In the genomic region with DNA sequence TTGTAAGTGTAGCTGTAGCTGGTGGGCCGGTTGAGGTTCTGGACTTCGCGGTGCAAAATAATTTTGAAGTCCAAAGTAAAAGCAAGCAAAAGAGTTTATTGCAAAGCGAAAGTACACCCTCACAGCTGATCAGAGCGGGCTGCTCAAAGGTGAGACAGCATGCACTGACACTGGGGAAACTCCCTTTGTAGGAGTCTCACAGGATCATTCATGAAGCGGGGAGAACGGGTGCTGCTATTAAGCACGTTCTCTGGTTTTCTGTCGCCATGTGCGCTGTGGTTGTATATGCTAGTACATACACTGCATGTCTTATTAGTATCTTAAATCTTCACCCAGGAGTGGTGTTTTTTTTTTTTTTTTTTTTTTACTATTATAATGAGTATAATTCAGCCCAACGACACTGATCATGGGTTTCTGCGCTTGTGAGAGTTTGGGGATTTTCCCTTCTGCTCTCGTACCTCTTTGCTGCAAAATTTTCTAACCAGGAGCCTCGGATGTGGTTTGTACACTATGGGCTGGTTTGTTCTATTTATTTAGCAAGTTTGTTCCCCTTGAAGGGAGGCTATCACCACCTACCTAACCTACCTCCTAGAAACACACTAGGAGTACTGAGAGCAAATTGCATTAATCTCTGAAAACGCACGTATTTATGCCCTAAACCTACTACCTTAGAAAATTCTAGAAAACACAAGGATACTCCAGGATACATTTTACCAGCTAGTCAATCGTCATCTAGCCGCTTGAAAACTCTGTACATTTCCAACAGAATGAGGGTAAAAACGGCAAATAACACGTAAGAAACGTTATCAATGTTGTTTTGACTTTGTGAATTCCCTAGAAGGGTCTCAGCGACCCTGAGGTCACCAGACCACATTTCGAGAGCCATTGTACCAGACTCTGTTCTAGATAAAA, we compare ENCODE assay signal across 8 cellular contexts. TPM values are rescaled to one million over a fixed set of nuclear protein-coding genes. Genes with fewer than 3 reads are reported as not detected.
DNase-seq lines count a peak whose midpoint lies in the region; ATAC-seq and TF ChIP-seq lines count a peak whose summit lies in the region.

No MANE protein-coding gene starts in this region.

- H3K27ac Mint-ChIP-seq in activated CD4-positive, alpha-beta T cell treated with anti-CD3 and anti-CD28 coated beads, Interleukin-2, amount 10 ng/mL, durations not matched to agents 24 days and 14 days, result peak overlapping the region; percentile 97
- H3K27ac Mint-ChIP-seq in dendritic cell treated with granulocyte-macrophage colony-stimulating factor and Interleukin-4, amounts not matched to agents 40 ng/mL and 50 ng/mL, for 4 days, result peak overlapping the region; percentile 97
- H3K27ac Mint-ChIP-seq in naive thymus-derived CD4-positive, alpha-beta T cell, result peak overlapping the region; percentile 93 to 99 (median 98)

- peaks cover 8% of the 10 kb centered on the region; the same call in 1 of the 2 replicates for H3K27me3 ChIP-seq in HUES48 (ENCODE audit: control insufficient read depth, insufficient read depth, low read length)
- no peaks in the 10 kb centered on the region for H3K27me3 ChIP-seq in naive thymus-derived CD4-positive, alpha-beta T cell (ENCODE audit: control insufficient read depth in 2 of 2, insufficient read depth in 2 of 2, low read length in 2 of 2)

- peaks cover 12% of the 10 kb centered on the region for H3K36me3 Mint-ChIP-seq in activated CD4-positive, alpha-beta T cell treated with anti-CD3 and anti-CD28 coated beads, Interleukin-2, amount 10 ng/mL, durations not matched to agents 24 days and 14 days (ENCODE audit: low read depth)
- peaks cover 8% of the 10 kb centered on the region for H3K36me3 Mint-ChIP-seq in dendritic cell treated with granulocyte-macrophage colony-stimulating factor and Interleukin-4, amounts not matched to agents 40 ng/mL and 50 ng/mL, for 4 days (ENCODE audit: low read depth)
- peaks cover 0 to 7% (median 4%) of the 10 kb centered on the region in 5 donors for H3K36me3 Mint-ChIP-seq in naive thymus-derived CD4-positive, alpha-beta T cell

- H3K4me1 Mint-ChIP-seq in activated CD4-positive, alpha-beta T cell treated with anti-CD3 and anti-CD28 coated beads, Interleukin-2, amount 10 ng/mL, durations not matched to agents 24 days and 14 days, result peaks cover 19% of the 10 kb centered on the region
- H3K4me1 Mint-ChIP-seq in dendritic cell treated with granulocyte-macrophage colony-stimulating factor and Interleukin-4, amounts not matched to agents 40 ng/mL and 50 ng/mL, for 4 days (ENCODE audit: low read depth), result peaks cover 20% of the 10 kb centered on the region
- peaks cover 19 to 32% (median 29%) of the 10 kb centered on the region in 7 donors for H3K4me1 Mint-ChIP-seq in naive thymus-derived CD4-positive, alpha-beta T cell

- H3K27me3 Mint-ChIP-seq in activated CD4-positive, alpha-beta T cell treated with anti-CD3 and anti-CD28 coated beads, Interleukin-2, amount 10 ng/mL, durations not matched to agents 24 days and 14 days, result no peaks in the 10 kb centered on the region
- no peaks in the 10 kb centered on the region for H3K27me3 Mint-ChIP-seq in dendritic cell treated with granulocyte-macrophage colony-stimulating factor and Interleukin-4, amounts not matched to agents 40 ng/mL and 50 ng/mL, for 4 days
- H3K27me3 Mint-ChIP-seq in naive thymus-derived CD4-positive, alpha-beta T cell, result no peaks in the 10 kb centered on the region

- H3K4me3 Mint-ChIP-seq in activated CD4-positive, alpha-beta T cell treated with anti-CD3 and anti-CD28 coated beads, Interleukin-2, amount 10 ng/mL, durations not matched to agents 24 days and 14 days, result peak overlapping the region; percentile 87
- H3K4me3 Mint-ChIP-seq in dendritic cell treated with granulocyte-macrophage colony-stimulating factor and Interleukin-4, amounts not matched to agents 40 ng/mL and 50 ng/mL, for 4 days, result peak overlapping the region; percentile 92
- peak overlapping the region; percentile 89 to 99 (median 96) for H3K4me3 Mint-ChIP-seq in naive thymus-derived CD4-positive, alpha-beta T cell

- peak overlapping the region; percentile 95 for H3K9ac ChIP-seq in HUES48 (ENCODE audit: low read depth, low read length)

- peaks cover 7% of the 10 kb centered on the region; the same call in 1 of the 2 replicates for H3K4me1 ChIP-seq in HUES48 (ENCODE audit: control insufficient read depth, insufficient read depth, low read length)
- H3K4me1 ChIP-seq in naive thymus-derived CD4-positive, alpha-beta T cell (ENCODE audit: control insufficient read depth in 2 of 2, insufficient read depth in 2 of 2, low read length in 2 of 2), result peaks cover 4% of the 10 kb centered on the region in 2 donors

- peak; percentile 74 for ATAC-seq in naive thymus-derived CD4-positive, alpha-beta T cell
- ATAC-seq in stimulated activated naive CD8-positive, alpha-beta T cell treated with anti-CD3 and anti-CD28 coated beads, Interleukin-15, Interleukin-2, amounts not matched to agents 100 U/mL and 50 U/mL, for 24 hours, result peak; percentile 78

- intact Hi-C loops in activated CD4-positive, alpha-beta T cell treated with anti-CD3 and anti-CD28 coated beads, Interleukin-2, amount 10 ng/mL, durations not matched to agents 24 days and 14 days (cut with micrococcal nuclease), result loop anchor here (1.0 to 5.0 kb wide), 11 partner anchors 22 to 1750 kb away; a partner anchor contains a TSS
- intact Hi-C loops in dendritic cell treated with granulocyte-macrophage colony-stimulating factor and Interleukin-4, amounts not matched to agents 40 ng/mL and 50 ng/mL, for 4 days (cut with micrococcal nuclease), result loop anchor here (5.0 kb wide), 1 partner anchor 150 kb away; no protein-coding TSS in a partner anchor
- intact Hi-C loops in naive thymus-derived CD4-positive, alpha-beta T cell (cut with micrococcal nuclease), result loop anchor here (1.0 to 10.0 kb wide), 15 partner anchors 22 to 1860 kb away; a partner anchor contains a TSS

- peak; percentile 58 for DNase-seq in CD1c-positive myeloid dendritic cell (ENCODE audit: extremely low spot score)
- peak; percentile 82 for DNase-seq in GM20000 (ENCODE audit: low spot score)
- peak; percentile 93 for DNase-seq in activated CD4-positive, alpha-beta T cell treated with anti-CD3 and anti-CD28 coated beads, Interleukin-2, amount 10 ng/mL, durations not matched to agents 24 days and 14 days
- peak; percentile 38 to 92 (median 83) for DNase-seq in naive thymus-derived CD4-positive, alpha-beta T cell
- DNase-seq in stimulated activated naive CD8-positive, alpha-beta T cell treated with anti-CD3 and anti-CD28 coated beads, Interleukin-15, Interleukin-2, amounts not matched to agents 100 U/mL and 50 U/mL, for 24 hours, result peak; percentile 73
- DNase-seq in AG08395 (ENCODE audit: low spot score), result no peak

- peaks cover 4% of the 10 kb centered on the region for H3K36me3 ChIP-seq in HUES48 (ENCODE audit: control insufficient read depth, insufficient read depth, low read length)
- peaks cover 0 to 12% (median 0%) of the 10 kb centered on the region in 3 experiments for H3K36me3 ChIP-seq in naive thymus-derived CD4-positive, alpha-beta T cell (ENCODE audit: control insufficient read depth in 2 of 3, insufficient read depth in 3 of 3, low read length in 3 of 3)

- H3K9me3 Mint-ChIP-seq in activated CD4-positive, alpha-beta T cell treated with anti-CD3 and anti-CD28 coated beads, Interleukin-2, amount 10 ng/mL, durations not matched to agents 24 days and 14 days, result no peaks in the 10 kb centered on the region
- H3K9me3 Mint-ChIP-seq in dendritic cell treated with granulocyte-macrophage colony-stimulating factor and Interleukin-4, amounts not matched to agents 40 ng/mL and 50 ng/mL, for 4 days, result no peaks in the 10 kb centered on the region
- peaks cover 0 to 1% (median 0%) of the 10 kb centered on the region in 11 donors for H3K9me3 Mint-ChIP-seq in naive thymus-derived CD4-positive, alpha-beta T cell

- H3K27ac ChIP-seq in HUES48 (ENCODE audit: low read depth, low read length), result no peak overlapping the region
- H3K27ac ChIP-seq in naive thymus-derived CD4-positive, alpha-beta T cell (ENCODE audit: low read depth, low read length), result peak overlapping the region; percentile 99

- TF ChIP-seq CTCF in GM20000 (IDR thresholded peaks at IDR 0.05; ENCODE audit: extremely low read depth, missing control alignments), result no peak

- peak overlapping the region; percentile 99 for H3K4me3 ChIP-seq in HUES48 (ENCODE audit: low read depth, low read length)
- peak overlapping the region; percentile 74 for H3K4me3 ChIP-seq in naive thymus-derived CD4-positive, alpha-beta T cell (ENCODE audit: low read length)

- no peaks in the 10 kb centered on the region for H3K9me3 ChIP-seq in HUES48 (ENCODE audit: control insufficient read depth, insufficient read depth, low read length)
- no peaks in the 10 kb centered on the region for H3K9me3 ChIP-seq in naive thymus-derived CD4-positive, alpha-beta T cell (ENCODE audit: control insufficient read depth in 2 of 3, low read length in 3 of 3)

- CTCF ChIA-PET in naive thymus-derived CD4-positive, alpha-beta T cell (lab: Charles Lee), result interaction anchor here (0.5 to 1.8 kb wide), 7 partner anchors 17 to 284 kb away, joined by 3 to 8 read pairs (median 3); no protein-coding TSS in a partner anchor

- POLR2A ChIA-PET in naive thymus-derived CD4-positive, alpha-beta T cell (lab: Charles Lee), result interaction anchor here (0.6 to 1.6 kb wide), 12 partner anchors 8 to 564 kb away, joined by 3 to 9 read pairs (median 4); a partner anchor contains a TSS

RNA-seq across cellular contexts. Expression of a gene that starts 1.3 kb away (rescaled TPM):
- 16.5 TPM in 2 replicates for total RNA-seq in activated CD4-positive, alpha-beta T cell treated with anti-CD3 and anti-CD28 coated beads, Interleukin-2, amount 10 ng/mL, durations not matched to agents 24 days and 14 days
- total RNA-seq in naive thymus-derived CD4-positive, alpha-beta T cell, result 10 to 100 TPM in 4 of 5 experiments, 1 to 10 TPM in 1; 9.9 to 13.8 (median 12.5) TPM
- 1 to 10 TPM; 3.0 to 5.4 TPM for polyA plus RNA-seq in naive thymus-derived CD4-positive, alpha-beta T cell
